8 cellular contexts compared by ENCODE assay signal in genomic region chr17:59844884-59845594, GRCh38.
A peak's percentile ranks its signal among the peaks of the same experiment; 100 is the strongest.
DNase-seq lines count a peak whose midpoint lies in the region; ATAC-seq and TF ChIP-seq lines count a peak whose summit lies in the region.

No MANE protein-coding gene starts in this region.

- peaks cover 19% of the 10 kb centered on the region for H3K36me3 ChIP-seq in RWPE2 (ENCODE audit: low read depth)

- peaks cover 31% of the 10 kb centered on the region for H3K4me1 ChIP-seq in RWPE2 (ENCODE audit: insufficient read depth, poor library complexity, severe bottlenecking)

- no peak for TF ChIP-seq POLR2A in erythroblast (IDR thresholded peaks at IDR 0.05; ENCODE audit: low read length)

- ATAC-seq in RWPE2 (ENCODE audit: low read depth) (peak; percentile 2; the same call in 1 of the 3 replicates), GM18873 (IDR thresholded peaks at IDR 0.05; ENCODE audit: low FRiP score, unreplicated experiment) (no peak)

- no peak for TF ChIP-seq CTCF in RWPE2 (IDR thresholded peaks at IDR 0.05; ENCODE audit: poor library complexity, severe bottlenecking)
- no peak for TF ChIP-seq CTCF in epithelial cell of esophagus (IDR thresholded peaks at IDR 0.05; ENCODE audit: insufficient read depth, low read depth, low read length, missing control alignments)

- peak; percentile 45 for DNase-seq in NCI-H1092 treated with DMSO at 0.1 percent for 48 hours (lab: John Stamatoyannopoulos, UW)
- DNase-seq in NCI-H1092 (lab: John Stamatoyannopoulos, UW), result no peak
- no peak for DNase-seq in RWPE2 (ENCODE audit: low spot score)
- peak; percentile 63 for DNase-seq in epithelial cell of esophagus (ENCODE audit: low read depth)
- no peak for DNase-seq in erythroblast (lab: John Stamatoyannopoulos, UW)
- DNase-seq in activated gamma-delta T cell (lab: John Stamatoyannopoulos, UW), result no peak

- H3K27me3 ChIP-seq in RWPE2 (ENCODE audit: insufficient read depth, poor library complexity, severe bottlenecking), result no peaks in the 10 kb centered on the region

- H3K4me3 ChIP-seq in RWPE2 (ENCODE audit: severe bottlenecking) (no peak overlapping the region), epithelial cell of esophagus (ENCODE audit: low read length) (no peak overlapping the region), skin epidermis (no peak overlapping the region)

- no peaks in the 10 kb centered on the region for H3K9me3 ChIP-seq in RWPE2 (ENCODE audit: severe bottlenecking)

- peak overlapping the region; percentile 100 for H3K27ac ChIP-seq in RWPE2 (ENCODE audit: poor library complexity, severe bottlenecking)
- H3K27ac ChIP-seq in skin epidermis, result peak overlapping the region in 20 of 21 experiments; percentile 78 to 100 (median 89)

Comparison
In these comparisons a context has a peak if more than half of its experiments do, and no peak if none do; other contexts are left out.
1. DNase-seq: peak in NCI-H1092 treated with DMSO at 0.1 percent for 48 hours (single experiment) and epithelial cell of esophagus (single experiment); none in NCI-H1092 (single experiment), RWPE2 (single experiment), erythroblast (0 of 2) and activated gamma-delta T cell (single experiment).